Comparison of ENCODE assay signal across 2 cellular contexts in the genomic region with DNA sequence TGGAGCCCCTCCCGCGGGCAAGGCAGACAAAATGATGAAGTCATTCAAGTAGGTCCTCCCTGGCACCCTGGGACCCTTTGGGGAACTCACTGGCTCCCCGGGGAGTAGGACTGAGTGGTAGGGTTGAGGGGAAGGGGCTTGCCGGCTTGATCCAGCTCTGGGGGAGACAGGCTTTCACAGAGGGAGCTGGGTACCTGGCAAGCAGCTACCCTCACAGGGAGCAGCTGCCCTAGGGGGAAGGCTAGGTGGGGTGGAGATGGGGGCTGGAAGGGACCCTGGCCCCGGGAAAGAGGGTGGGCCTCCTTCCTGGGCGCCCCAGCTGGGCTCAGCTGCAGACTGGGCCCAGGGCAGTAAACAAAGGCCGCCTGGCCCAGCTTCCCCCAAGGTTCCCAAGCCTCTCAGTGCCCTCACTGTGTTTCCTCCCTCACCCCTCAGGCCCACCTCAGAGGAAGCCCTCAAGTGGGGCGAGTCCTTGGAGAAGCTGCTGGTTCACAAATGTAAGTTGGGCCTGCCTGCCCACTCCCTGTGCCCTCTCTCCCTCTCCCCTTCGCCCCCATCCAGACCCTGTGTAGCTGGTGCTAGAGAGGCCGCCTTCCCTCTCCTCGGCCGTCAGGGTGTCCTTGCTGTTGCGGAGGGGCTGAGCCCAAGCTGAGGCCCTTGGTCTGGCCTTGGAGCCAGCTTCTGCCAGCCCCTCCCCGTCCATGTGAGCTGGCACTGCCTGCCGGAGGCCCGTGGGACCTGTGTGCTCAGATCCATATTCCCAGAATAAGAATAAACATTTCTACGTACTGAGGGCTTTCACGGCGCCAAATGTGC.
A peak's percentile ranks its signal among the peaks of the same experiment; 100 is the strongest.
TF ChIP-seq lines count a peak whose summit lies in the region.

No MANE protein-coding gene starts in this region.

TF ChIP-seq in IMR-90, 13 proteins besides CTCF, POLR2A, EP300 and RAD21:
- TF ChIP-seq NFE2L2 (IDR thresholded peaks at IDR 0.05; ENCODE audit: low read depth, low read length) (no peak), MXI1 (IDR thresholded peaks at IDR 0.05; ENCODE audit: borderline replicate concordance, low read depth, low read length) (no peak), CEBPB (IDR thresholded peaks at IDR 0.05; ENCODE audit: low read depth, low read length) (no peak), SMC3 (IDR thresholded peaks at IDR 0.05; ENCODE audit: low read depth, low read length) (no peak), MAZ (IDR thresholded peaks at IDR 0.05; ENCODE audit: borderline replicate concordance, low read depth, low read length) (no peak), CHD1 (IDR thresholded peaks at IDR 0.05; ENCODE audit: low read depth, low read length) (no peak; the same call in 1 of the 2 replicates), FOS (IDR thresholded peaks at IDR 0.05; ENCODE audit: low read depth, low read length) (no peak), RCOR1 (IDR thresholded peaks at IDR 0.05; ENCODE audit: insufficient replicate concordance, low read length) (no peak), BHLHE40 (IDR thresholded peaks at IDR 0.05; ENCODE audit: low read depth, low read length) (no peak), MAFK (IDR thresholded peaks at IDR 0.05; ENCODE audit: low read depth, low read length) (no peak), RFX5 (IDR thresholded peaks at IDR 0.05; ENCODE audit: low read depth, low read length) (no peak)
- TF ChIP-seq, protein P1, sequence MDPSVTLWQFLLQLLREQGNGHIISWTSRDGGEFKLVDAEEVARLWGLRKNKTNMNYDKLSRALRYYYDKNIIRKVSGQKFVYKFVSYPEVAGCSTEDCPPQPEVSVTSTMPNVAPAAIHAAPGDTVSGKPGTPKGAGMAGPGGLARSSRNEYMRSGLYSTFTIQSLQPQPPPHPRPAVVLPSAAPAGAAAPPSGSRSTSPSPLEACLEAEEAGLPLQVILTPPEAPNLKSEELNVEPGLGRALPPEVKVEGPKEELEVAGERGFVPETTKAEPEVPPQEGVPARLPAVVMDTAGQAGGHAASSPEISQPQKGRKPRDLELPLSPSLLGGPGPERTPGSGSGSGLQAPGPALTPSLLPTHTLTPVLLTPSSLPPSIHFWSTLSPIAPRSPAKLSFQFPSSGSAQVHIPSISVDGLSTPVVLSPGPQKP (IDR thresholded peaks at IDR 0.05; ENCODE audit: borderline replicate concordance, low read depth, low read length) = no peak
- TF ChIP-seq, protein P2, sequence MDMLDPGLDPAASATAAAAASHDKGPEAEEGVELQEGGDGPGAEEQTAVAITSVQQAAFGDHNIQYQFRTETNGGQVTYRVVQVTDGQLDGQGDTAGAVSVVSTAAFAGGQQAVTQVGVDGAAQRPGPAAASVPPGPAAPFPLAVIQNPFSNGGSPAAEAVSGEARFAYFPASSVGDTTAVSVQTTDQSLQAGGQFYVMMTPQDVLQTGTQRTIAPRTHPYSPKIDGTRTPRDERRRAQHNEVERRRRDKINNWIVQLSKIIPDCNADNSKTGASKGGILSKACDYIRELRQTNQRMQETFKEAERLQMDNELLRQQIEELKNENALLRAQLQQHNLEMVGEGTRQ (IDR thresholded peaks at IDR 0.05; ENCODE audit: low read depth, low read length) = no peak

TF ChIP-seq in HepG2, 621 proteins besides CTCF, POLR2A, EP300 and RAD21:
- TF ChIP-seq ZNF274 (CRISPR knock-in tag; IDR thresholded peaks at IDR 0.05) (0 out of 2 replicates have a peak, but pooled peaks have one; percentile 16), AGO2 (optimal IDR thresholded peaks at IDR 0.05; ENCODE audit: low read depth, low read length) (peak; percentile 36), TOPORS (CRISPR knock-in tag; IDR thresholded peaks at IDR 0.05) (no peak), STAT5B (CRISPR knock-in tag; IDR thresholded peaks at IDR 0.05) (no peak), ZNF891 (CRISPR knock-in tag; IDR thresholded peaks at IDR 0.05) (0 out of 2 replicates have a peak, but pooled peaks have one; percentile 24)
- TF ChIP-seq, protein P3, sequence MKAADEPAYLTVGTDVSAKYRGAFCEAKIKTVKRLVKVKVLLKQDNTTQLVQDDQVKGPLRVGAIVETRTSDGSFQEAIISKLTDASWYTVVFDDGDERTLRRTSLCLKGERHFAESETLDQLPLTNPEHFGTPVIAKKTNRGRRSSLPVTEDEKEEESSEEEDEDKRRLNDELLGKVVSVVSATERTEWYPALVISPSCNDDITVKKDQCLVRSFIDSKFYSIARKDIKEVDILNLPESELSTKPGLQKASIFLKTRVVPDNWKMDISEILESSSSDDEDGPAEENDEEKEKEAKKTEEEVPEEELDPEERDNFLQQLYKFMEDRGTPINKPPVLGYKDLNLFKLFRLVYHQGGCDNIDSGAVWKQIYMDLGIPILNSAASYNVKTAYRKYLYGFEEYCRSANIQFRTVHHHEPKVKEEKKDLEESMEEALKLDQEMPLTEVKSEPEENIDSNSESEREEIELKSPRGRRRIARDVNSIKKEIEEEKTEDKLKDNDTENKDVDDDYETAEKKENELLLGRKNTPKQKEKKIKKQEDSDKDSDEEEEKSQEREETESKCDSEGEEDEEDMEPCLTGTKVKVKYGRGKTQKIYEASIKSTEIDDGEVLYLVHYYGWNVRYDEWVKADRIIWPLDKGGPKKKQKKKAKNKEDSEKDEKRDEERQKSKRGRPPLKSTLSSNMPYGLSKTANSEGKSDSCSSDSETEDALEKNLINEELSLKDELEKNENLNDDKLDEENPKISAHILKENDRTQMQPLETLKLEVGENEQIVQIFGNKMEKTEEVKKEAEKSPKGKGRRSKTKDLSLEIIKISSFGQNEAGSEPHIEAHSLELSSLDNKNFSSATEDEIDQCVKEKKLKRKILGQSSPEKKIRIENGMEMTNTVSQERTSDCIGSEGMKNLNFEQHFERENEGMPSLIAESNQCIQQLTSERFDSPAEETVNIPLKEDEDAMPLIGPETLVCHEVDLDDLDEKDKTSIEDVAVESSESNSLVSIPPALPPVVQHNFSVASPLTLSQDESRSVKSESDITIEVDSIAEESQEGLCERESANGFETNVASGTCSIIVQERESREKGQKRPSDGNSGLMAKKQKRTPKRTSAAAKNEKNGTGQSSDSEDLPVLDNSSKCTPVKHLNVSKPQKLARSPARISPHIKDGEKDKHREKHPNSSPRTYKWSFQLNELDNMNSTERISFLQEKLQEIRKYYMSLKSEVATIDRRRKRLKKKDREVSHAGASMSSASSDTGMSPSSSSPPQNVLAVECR (CRISPR knock-in tag; IDR thresholded peaks at IDR 0.05; ENCODE audit: borderline replicate concordance) = 0 out of 2 replicates have a peak, but pooled peaks have one; percentile 8
- TF ChIP-seq, protein P4, sequence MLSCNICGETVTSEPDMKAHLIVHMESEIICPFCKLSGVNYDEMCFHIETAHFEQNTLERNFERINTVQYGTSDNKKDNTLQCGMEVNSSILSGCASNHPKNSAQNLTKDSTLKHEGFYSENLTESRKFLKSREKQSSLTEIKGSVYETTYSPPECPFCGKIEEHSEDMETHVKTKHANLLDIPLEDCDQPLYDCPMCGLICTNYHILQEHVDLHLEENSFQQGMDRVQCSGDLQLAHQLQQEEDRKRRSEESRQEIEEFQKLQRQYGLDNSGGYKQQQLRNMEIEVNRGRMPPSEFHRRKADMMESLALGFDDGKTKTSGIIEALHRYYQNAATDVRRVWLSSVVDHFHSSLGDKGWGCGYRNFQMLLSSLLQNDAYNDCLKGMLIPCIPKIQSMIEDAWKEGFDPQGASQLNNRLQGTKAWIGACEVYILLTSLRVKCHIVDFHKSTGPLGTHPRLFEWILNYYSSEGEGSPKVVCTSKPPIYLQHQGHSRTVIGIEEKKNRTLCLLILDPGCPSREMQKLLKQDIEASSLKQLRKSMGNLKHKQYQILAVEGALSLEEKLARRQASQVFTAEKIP (CRISPR knock-in tag; IDR thresholded peaks at IDR 0.05; ENCODE audit: borderline replicate concordance) = no peak
